Comparison of ENCODE assay signal across 8 cellular contexts in genomic region chr3:177928156-177928555, GRCh38.
DNase-seq lines count a peak whose midpoint lies in the region; ATAC-seq and TF ChIP-seq lines count a peak whose summit lies in the region.

No MANE protein-coding gene starts in this region.

- WGBS in IMR-90 (ENCODE audit: extremely low coverage in 2 of 2, insufficient read length in 1 of 2), 2 experiments: no CpG with 5 or more reads among the region's 4 CpGs
- WGBS in endodermal cell (ENCODE audit: insufficient coverage in 1 of 2, insufficient read length in 1 of 2), 2 experiments: 83 to 92% methylated on average over 1 to 4 of the region's 4 CpGs

- no peak overlapping the region for H2AFZ ChIP-seq in IMR-90 (replicated peaks; ENCODE audit: low read length, poor library complexity)

- no peaks in the 10 kb centered on the region for H3K36me3 ChIP-seq in IMR-90 (ENCODE audit: control insufficient read depth, insufficient read depth, low read length)
- H3K36me3 ChIP-seq in endodermal cell (ENCODE audit: control insufficient read depth, insufficient read depth, low read length): no peaks in the 10 kb centered on the region

- no peak overlapping the region for H4K8ac ChIP-seq in IMR-90 (ENCODE audit: low read depth in 2 of 2, low read length in 2 of 2)

- in situ Hi-C loops in IMR-90 (cut with MboI; ENCODE audit: low sequenced_read_pairs): no loop called here

- CTCF ChIA-PET in IMR-90 (lab: Yijun Ruan, JAX): interaction anchor here (0.6 kb wide), 1 partner anchor 422 kb away, joined by 4 read pairs; no protein-coding TSS in a partner anchor

- H2BK15ac ChIP-seq in IMR-90 (ENCODE audit: low read depth, low read length): no peak overlapping the region

- no peak overlapping the region for H2BK5ac ChIP-seq in IMR-90 (ENCODE audit: low read depth, low read length, poor library complexity, severe bottlenecking)

- H3K9me3 Mint-ChIP-seq in nephron progenitor cell: peaks cover 26% of the 10 kb centered on the region
- no peaks in the 10 kb centered on the region for H3K9me3 Mint-ChIP-seq in endodermal cell

- H3K9me3 ChIP-seq in IMR-90 (ENCODE audit: control insufficient read depth, insufficient read depth, low read length) (no peaks in the 10 kb centered on the region), endodermal cell (ENCODE audit: control insufficient read depth, low read length) (no peaks in the 10 kb centered on the region)

- peak; percentile 77 for ATAC-seq in GM21390 (IDR thresholded peaks at IDR 0.05; ENCODE audit: unreplicated experiment)
- ATAC-seq in IMR-90 (ENCODE audit: low read depth): peak; percentile 51; the same call in 1 of the 2 replicates

- H3K27ac Mint-ChIP-seq in nephron progenitor cell: no peak overlapping the region
- H3K27ac Mint-ChIP-seq in endodermal cell: no peak overlapping the region

- TF ChIP-seq POLR2A in IMR-90 (IDR thresholded peaks at IDR 0.05; ENCODE audit: low read depth, low read length): no peak

- H4K20me1 ChIP-seq in IMR-90 (ENCODE audit: insufficient read depth, low read length): no peaks in the 10 kb centered on the region

- BruUV-seq in IMR-90 (replicated peaks; lab: Mats Ljungman, UMichigan): no TSS peak

- TF ChIP-seq CTCF in IMR-90 (conservative IDR thresholded peaks at IDR 0.05; ENCODE audit: low read depth, low read length): no peak
- no peak for TF ChIP-seq CTCF in fibroblast of pulmonary artery (IDR thresholded peaks at IDR 0.05; ENCODE audit: low read length, missing control alignments)
- no peak for TF ChIP-seq CTCF in nephron progenitor cell (IDR thresholded peaks at IDR 0.05)
- TF ChIP-seq CTCF in endodermal cell (conservative IDR thresholded peaks at IDR 0.05): no peak

- H4K5ac ChIP-seq in IMR-90 (ENCODE audit: low read depth, low read length): no peak overlapping the region

- no peak overlapping the region for H3K56ac ChIP-seq in IMR-90 (ENCODE audit: extremely low read depth, insufficient read depth, low read length)

- H2AK9ac ChIP-seq in IMR-90 (replicated peaks; ENCODE audit: low read depth, low read length, poor library complexity): no peak overlapping the region

- H3K4me3 ChIP-seq in IMR-90 (ENCODE audit: insufficient read depth, low read depth, low read length) (no peak overlapping the region), fibroblast of pulmonary artery (replicated peaks; ENCODE audit: low read depth, low read length) (no peak overlapping the region), endodermal cell (ENCODE audit: low read length) (no peak overlapping the region)

- no peaks in the 10 kb centered on the region for H3K79me1 ChIP-seq in IMR-90 (ENCODE audit: low read depth in 1 of 2, low read length in 2 of 2)

- H3K18ac ChIP-seq in IMR-90 (ENCODE audit: low read depth, low read length): no peak overlapping the region

- H3K36me3 Mint-ChIP-seq in nephron progenitor cell (ENCODE audit: low read depth) (peaks cover 43% of the 10 kb centered on the region), endodermal cell (ENCODE audit: low read depth) (no peaks in the 10 kb centered on the region)

- dilution Hi-C loops in IMR-90 (cut with HindIII; ENCODE audit: low sequenced_read_pairs, unreplicated experiment): no loop called here

- H2AK5ac ChIP-seq in IMR-90 (ENCODE audit: low read depth, low read length): no peak overlapping the region

- no peaks in the 10 kb centered on the region for H3K27me3 ChIP-seq in IMR-90 (ENCODE audit: control insufficient read depth, insufficient read depth, low read length)
- no peaks in the 10 kb centered on the region for H3K27me3 ChIP-seq in endodermal cell (ENCODE audit: control insufficient read depth, insufficient read depth, low read length, poor library complexity, severe bottlenecking)

- no peak overlapping the region for H3K4ac ChIP-seq in IMR-90 (ENCODE audit: low read depth, low read length)

- no peaks in the 10 kb centered on the region for H3K9me1 ChIP-seq in IMR-90 (ENCODE audit: insufficient read depth, low read length)

- peaks cover 54% of the 10 kb centered on the region for H3K4me1 Mint-ChIP-seq in nephron progenitor cell
- peaks cover 2% of the 10 kb centered on the region for H3K4me1 Mint-ChIP-seq in endodermal cell

- H4K91ac ChIP-seq in IMR-90 (ENCODE audit: insufficient read depth, low read depth, low read length): no peak overlapping the region

- H3K4me2 ChIP-seq in IMR-90 (ENCODE audit: low read depth, low read length): no peak overlapping the region

- H3K4me3 Mint-ChIP-seq in nephron progenitor cell (no peak overlapping the region), endodermal cell (no peak overlapping the region)

- no peaks in the 10 kb centered on the region for H3K27me3 Mint-ChIP-seq in nephron progenitor cell (ENCODE audit: low read depth, poor library complexity)
- no peaks in the 10 kb centered on the region for H3K27me3 Mint-ChIP-seq in endodermal cell (ENCODE audit: insufficient read depth)

- POLR2A ChIA-PET in IMR-90 (lab: Charles Lee; ENCODE audit: unreplicated experiment): no interaction called here

- intact Hi-C loops in IMR-90 (cut with micrococcal nuclease): no loop called here

- H3K9ac ChIP-seq in IMR-90 (ENCODE audit: low read depth, low read length): no peak overlapping the region
- H3K9ac ChIP-seq in endodermal cell (ENCODE audit: extremely low read depth, low read length, poor library complexity, severe bottlenecking): no peak overlapping the region

- no peak overlapping the region for H2BK120ac ChIP-seq in IMR-90 (ENCODE audit: low read depth, low read length)

- TF ChIP-seq RAD21 in IMR-90 (IDR thresholded peaks at IDR 0.05; ENCODE audit: low read length): no peak

- H2BK20ac ChIP-seq in IMR-90 (ENCODE audit: low read depth, low read length): no peak overlapping the region

- H3K4me1 ChIP-seq in IMR-90 (ENCODE audit: control insufficient read depth, insufficient read depth, low read length) (peaks cover 3% of the 10 kb centered on the region; the same call in 1 of the 2 replicates), endodermal cell (ENCODE audit: control insufficient read depth, insufficient read depth, low read length) (no peaks in the 10 kb centered on the region)

- 0 out of 2 replicates have a peak overlapping the region, but pooled peaks have one; percentile 19 for H3K14ac ChIP-seq in IMR-90 (replicated peaks; ENCODE audit: low read depth, low read length)

- H3K23ac ChIP-seq in IMR-90 (ENCODE audit: low read depth, low read length): no peak overlapping the region

- H3K27ac ChIP-seq in IMR-90 (ENCODE audit: insufficient read depth, low read length): no peak overlapping the region
- no peak overlapping the region for H3K27ac ChIP-seq in endodermal cell (ENCODE audit: low read depth, low read length)

- DNase-seq in DMS153 (lab: John Stamatoyannopoulos, UW) (peak; percentile 42), IMR-90 (peak; percentile 51), fibroblast of pulmonary artery (ENCODE audit: low read depth) (peak; percentile 48), NCI-H345 (lab: John Stamatoyannopoulos, UW) (no peak), nephron progenitor cell (no peak), NCI-H510A (lab: John Stamatoyannopoulos, UW) (no peak), endodermal cell (no peak)

TF ChIP-seq in IMR-90, 13 proteins besides CTCF, POLR2A, EP300 and RAD21:
- TF ChIP-seq CEBPB (IDR thresholded peaks at IDR 0.05; ENCODE audit: low read depth, low read length) (peak; percentile 15; the same call in 1 of the 2 replicates), MAZ (IDR thresholded peaks at IDR 0.05; ENCODE audit: borderline replicate concordance, low read depth, low read length) (no peak)

Comparison
In these comparisons a context has a peak if more than half of its experiments do, and no peak if none do; other contexts are left out.
1. DNase-seq: peak in DMS153 (single experiment), IMR-90 (single experiment) and fibroblast of pulmonary artery (single experiment); none in NCI-H345 (single experiment), nephron progenitor cell (single experiment), NCI-H510A (single experiment) and endodermal cell (single experiment).